In the genomic region with DNA sequence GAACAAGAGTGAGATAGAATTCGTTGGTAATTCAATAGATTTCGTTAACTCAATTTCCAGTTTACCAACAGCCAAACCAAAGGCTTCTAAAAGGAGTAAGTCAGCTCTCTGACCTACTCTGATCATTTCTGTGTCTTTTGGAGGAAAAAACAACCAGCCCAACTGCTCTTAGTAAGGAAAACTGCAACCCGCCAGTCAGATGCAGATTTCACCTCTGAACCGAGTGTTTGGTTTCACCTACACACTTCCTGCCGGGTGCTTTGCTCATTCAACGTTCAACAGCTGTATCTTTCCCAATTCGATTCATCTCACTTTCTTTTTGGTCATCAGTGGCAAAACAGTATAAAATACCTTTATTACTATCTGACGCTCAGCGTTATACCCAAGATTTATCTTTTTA, we compare ENCODE assay signal across 8 cellular contexts. TPM values are rescaled to one million over a fixed set of nuclear protein-coding genes. Genes with fewer than 3 reads are reported as not detected.
DNase-seq lines count a peak whose midpoint lies in the region; ATAC-seq, FAIRE-seq and TF ChIP-seq lines count a peak whose summit lies in the region.

No MANE protein-coding gene starts in this region.

- peaks cover 4% of the 10 kb centered on the region for H3K36me3 Mint-ChIP-seq in activated CD4-positive, alpha-beta memory T cell treated with anti-CD3 and anti-CD28 coated beads, Interleukin-2, amount 10 ng/mL, durations not matched to agents 7 days and 5 days (ENCODE audit: low read depth)

- H3K4me1 ChIP-seq in neutrophil (ENCODE audit: control insufficient read depth in 1 of 2, insufficient read depth in 1 of 2, low read depth in 1 of 2, low read length in 1 of 2): peaks cover 36 to 37% of the 10 kb centered on the region in 2 experiments

- in situ Hi-C loops in KBM-7 (cut with MboI; ENCODE audit: low pct_unique_long_range_greater_than_20kb, low sequenced_read_pairs): no loop called here

- H3K4me3 Mint-ChIP-seq in activated CD4-positive, alpha-beta memory T cell treated with anti-CD3 and anti-CD28 coated beads, Interleukin-2, amount 10 ng/mL, durations not matched to agents 7 days and 5 days: peak overlapping the region; percentile 73

- peak overlapping the region; percentile 94 for H3K27ac Mint-ChIP-seq in activated CD4-positive, alpha-beta memory T cell treated with anti-CD3 and anti-CD28 coated beads, Interleukin-2, amount 10 ng/mL, durations not matched to agents 7 days and 5 days

- CTCF ChIA-PET in activated CD4-positive, alpha-beta memory T cell treated with anti-CD3 and anti-CD28 coated beads, Interleukin-2, amount 10 ng/mL, durations not matched to agents 7 days and 5 days (lab: Charles Lee): interaction anchor here (1.2 to 6.3 kb wide), 6 partner anchors 14 to 93 kb away, joined by 3 to 37 read pairs (median 8); no protein-coding TSS in a partner anchor

- peaks cover 2% of the 10 kb centered on the region for H3K9me3 Mint-ChIP-seq in activated CD4-positive, alpha-beta memory T cell treated with anti-CD3 and anti-CD28 coated beads, Interleukin-2, amount 10 ng/mL, durations not matched to agents 7 days and 5 days

- peak overlapping the region; percentile 73 for H3K27ac ChIP-seq in neutrophil

- ATAC-seq in GM18868 (IDR thresholded peaks at IDR 0.05; ENCODE audit: unreplicated experiment) (peak; percentile 56), HG03045 (IDR thresholded peaks at IDR 0.05; ENCODE audit: unreplicated experiment) (peak; percentile 54)

- peaks cover 70% of the 10 kb centered on the region for H3K4me1 Mint-ChIP-seq in activated CD4-positive, alpha-beta memory T cell treated with anti-CD3 and anti-CD28 coated beads, Interleukin-2, amount 10 ng/mL, durations not matched to agents 7 days and 5 days

- H3K27me3 ChIP-seq in neutrophil: no peaks in the 10 kb centered on the region

- no peaks in the 10 kb centered on the region for H3K36me3 ChIP-seq in neutrophil

- FAIRE-seq in RCC 7860 (lab: Jason Lieb, UNC): no peak

- H3K27me3 Mint-ChIP-seq in activated CD4-positive, alpha-beta memory T cell treated with anti-CD3 and anti-CD28 coated beads, Interleukin-2, amount 10 ng/mL, durations not matched to agents 7 days and 5 days: no peaks in the 10 kb centered on the region

- peak; percentile 60 for DNase-seq in activated CD4-positive, alpha-beta memory T cell treated with anti-CD3 and anti-CD28 coated beads, Interleukin-2, amount 10 ng/mL, durations not matched to agents 7 days and 5 days
- DNase-seq in RCC 7860 (ENCODE audit: low spot score) (no peak), KBM-7 (no peak), NCI-H1092 (lab: John Stamatoyannopoulos, UW) (no peak), GF-D8 (lab: John Stamatoyannopoulos, UW) (no peak)

- H3K9me3 ChIP-seq in neutrophil: no peaks in the 10 kb centered on the region

- POLR2A ChIA-PET in activated CD4-positive, alpha-beta memory T cell treated with anti-CD3 and anti-CD28 coated beads, Interleukin-2, amount 10 ng/mL, durations not matched to agents 7 days and 5 days (lab: Charles Lee): interaction anchor here (1.0 to 20.8 kb wide), 10 partner anchors 13 to 735 kb away, joined by 3 to 693 read pairs (median 28); a partner anchor contains a TSS

- H3K4me3 ChIP-seq in neutrophil (ENCODE audit: low read depth in 1 of 2, low read length in 1 of 2): no peak overlapping the region

- no peak for TF ChIP-seq CTCF in neutrophil (IDR thresholded peaks at IDR 0.05)

RNA-seq across cellular contexts. Expression of a gene that starts 24.5 kb away (rescaled TPM):
- total RNA-seq in activated CD4-positive, alpha-beta memory T cell treated with anti-CD3 and anti-CD28 coated beads, Interleukin-2, amount 10 ng/mL, durations not matched to agents 7 days and 5 days: over 10,000 TPM; 10,813 to 11,021 TPM

RNA-seq across cellular contexts. Expression of a gene that starts 45.0 kb away (rescaled TPM):
- not detected for total RNA-seq in activated CD4-positive, alpha-beta memory T cell treated with anti-CD3 and anti-CD28 coated beads, Interleukin-2, amount 10 ng/mL, durations not matched to agents 7 days and 5 days
